In genomic region chr17:12077773-12078172, GRCh38 we compare ENCODE assay signal across 14 cellular contexts. TPM values are rescaled to one million over a fixed set of nuclear protein-coding genes. Genes with fewer than 3 reads are reported as not detected.
DNase-seq lines count a peak whose midpoint lies in the region; ATAC-seq and TF ChIP-seq lines count a peak whose summit lies in the region.
"Had no signal": no experiment of that assay in that cellular context is flagged by ENCODE, and none has a peak within 500 bp of the region (broad histone marks: within the 10 kb centered on the region; RNA-seq: fewer than 3 reads in every experiment).

No MANE protein-coding gene starts in this region.

- TF ChIP-seq RAD21 in IMR-90 (IDR thresholded peaks at IDR 0.05; ENCODE audit: low read length): no peak

- no peaks in the 10 kb centered on the region for H3K27me3 Mint-ChIP-seq in activated CD8-positive, alpha-beta memory T cell treated with anti-CD3 and anti-CD28 coated beads, Interleukin-2, amount 10 ng/mL, durations not matched to agents 7 days and 5 days
- H3K27me3 Mint-ChIP-seq: CD8-positive, alpha-beta memory T cell had no signal

- H3K14ac ChIP-seq in IMR-90 (replicated peaks; ENCODE audit: low read depth, low read length): peak overlapping the region; percentile 14; the same call in 1 of the 2 replicates

- H3K36me3 ChIP-seq in IMR-90 (ENCODE audit: control insufficient read depth, insufficient read depth, low read length) (peaks cover 10% of the 10 kb centered on the region), smooth muscle cell (ENCODE audit: low read depth) (peaks cover 3% of the 10 kb centered on the region)
- H3K36me3 ChIP-seq: HAP-1 had no signal

- no peak for TF ChIP-seq POLR2A in IMR-90 (IDR thresholded peaks at IDR 0.05; ENCODE audit: low read depth, low read length)

- no peak overlapping the region for H3K18ac ChIP-seq in IMR-90 (ENCODE audit: low read depth, low read length)

- H2BK5ac ChIP-seq in IMR-90 (ENCODE audit: low read depth, low read length, poor library complexity, severe bottlenecking): peak overlapping the region; percentile 38

- no peak overlapping the region for H3K4me3 Mint-ChIP-seq in activated CD8-positive, alpha-beta memory T cell treated with anti-CD3 and anti-CD28 coated beads, Interleukin-2, amount 10 ng/mL, durations not matched to agents 7 days and 5 days
- H3K4me3 Mint-ChIP-seq: CD8-positive, alpha-beta memory T cell had no signal

- in situ Hi-C loops in IMR-90 (cut with MboI; ENCODE audit: low sequenced_read_pairs): no loop called here

- H3K4me3 ChIP-seq in IMR-90 (ENCODE audit: insufficient read depth, low read depth, low read length) (no peak overlapping the region), fibroblast of villous mesenchyme (ENCODE audit: low read depth, low read length) (no peak overlapping the region), smooth muscle cell (no peak overlapping the region)
- H3K4me3 ChIP-seq: BLaER1, HAP-1 had no signal

- no peak overlapping the region for H2AFZ ChIP-seq in IMR-90 (replicated peaks; ENCODE audit: low read length, poor library complexity)
- no peak overlapping the region for H2AFZ ChIP-seq in smooth muscle cell (ENCODE audit: low read depth)

- peaks cover 61% of the 10 kb centered on the region for H3K79me2 ChIP-seq in smooth muscle cell (ENCODE audit: low read depth)

- H4K91ac ChIP-seq in IMR-90 (ENCODE audit: insufficient read depth, low read depth, low read length): no peak overlapping the region; the same call in 1 of the 2 replicates

- peaks cover 26 to 56% of the 10 kb centered on the region in 2 experiments for H3K79me1 ChIP-seq in IMR-90 (ENCODE audit: low read depth in 1 of 2, low read length in 2 of 2)

- no peaks in the 10 kb centered on the region for H3F3A ChIP-seq in smooth muscle cell (ENCODE audit: low read depth)

- H3K36me3 Mint-ChIP-seq in activated CD8-positive, alpha-beta memory T cell treated with anti-CD3 and anti-CD28 coated beads, Interleukin-2, amount 10 ng/mL, durations not matched to agents 7 days and 5 days: peaks cover 59% of the 10 kb centered on the region

- H3K9me1 ChIP-seq in IMR-90 (ENCODE audit: insufficient read depth, low read length): no peaks in the 10 kb centered on the region

- H3K4me1 Mint-ChIP-seq in activated CD8-positive, alpha-beta memory T cell treated with anti-CD3 and anti-CD28 coated beads, Interleukin-2, amount 10 ng/mL, durations not matched to agents 7 days and 5 days: peaks cover 13% of the 10 kb centered on the region

- H3K56ac ChIP-seq in IMR-90 (ENCODE audit: extremely low read depth, insufficient read depth, low read length): no peak overlapping the region

- H3K4ac ChIP-seq in IMR-90 (ENCODE audit: low read depth, low read length): peak overlapping the region; percentile 47; the same call in 1 of the 2 replicates

- no peak overlapping the region for H4K8ac ChIP-seq in IMR-90 (ENCODE audit: low read depth in 2 of 2, low read length in 2 of 2)

- no peak overlapping the region; the same call in 1 of the 2 replicates for H3K23ac ChIP-seq in IMR-90 (ENCODE audit: low read depth, low read length)

- no peak for DNase-seq in activated CD8-positive, alpha-beta memory T cell treated with anti-CD3 and anti-CD28 coated beads, Interleukin-2, amount 10 ng/mL, durations not matched to agents 7 days and 5 days
- DNase-seq in activated CD8-positive, alpha-beta memory T cell treated with anti-CD3 and anti-CD28 coated beads, Interleukin-2, amount 50 U/mL, for 4 hours: no peak
- no peak for DNase-seq in IMR-90
- peak; percentile 12 for DNase-seq in fibroblast of villous mesenchyme (ENCODE audit: low read depth)
- DNase-seq in smooth muscle cell (lab: John Stamatoyannopoulos, UW; ENCODE audit: unreplicated experiment): no peak
- DNase-seq in substantia nigra (lab: John Stamatoyannopoulos, UW): no peak
- no peak for DNase-seq in MV-4-11 (lab: John Stamatoyannopoulos, UW)
- DNase-seq: 8988T; AML-193; CD8-positive, alpha-beta memory T cell; DMS53; GF-D8 had no signal

- intact Hi-C loops in IMR-90 (cut with micrococcal nuclease): no loop called here

- WGBS in IMR-90 (ENCODE audit: extremely low coverage in 2 of 2, insufficient read length in 1 of 2), 2 experiments: no CpG with 5 or more reads among the region's 2 CpGs
- WGBS in smooth muscle cell (ENCODE audit: low lambda C conversion rate): 96% methylated on average over 2 of the region's 2 CpGs

- H2BK20ac ChIP-seq in IMR-90 (ENCODE audit: low read depth, low read length): peak overlapping the region; percentile 49

- H3K4me2 ChIP-seq in IMR-90 (ENCODE audit: low read depth, low read length) (no peak overlapping the region), smooth muscle cell (no peak overlapping the region)
- H3K4me2 ChIP-seq: BLaER1 had no signal

- no peaks in the 10 kb centered on the region for H3K27me3 ChIP-seq in IMR-90 (ENCODE audit: control insufficient read depth, insufficient read depth, low read length)
- H3K27me3 ChIP-seq in smooth muscle cell (ENCODE audit: low read depth): no peaks in the 10 kb centered on the region
- H3K27me3 ChIP-seq: BLaER1 had no signal

- dilution Hi-C loops in IMR-90 (cut with HindIII; ENCODE audit: low sequenced_read_pairs, unreplicated experiment): no loop called here

- H3K27ac ChIP-seq in IMR-90 (ENCODE audit: insufficient read depth, low read length): no peak overlapping the region
- peak overlapping the region; percentile 88 for H3K27ac ChIP-seq in smooth muscle cell (ENCODE audit: low read depth)
- no peak overlapping the region for H3K27ac ChIP-seq in substantia nigra (ENCODE audit: low read depth, low read length, poor library complexity, severe bottlenecking)
- H3K27ac ChIP-seq: BLaER1 had no signal

- no peak overlapping the region for H4K5ac ChIP-seq in IMR-90 (ENCODE audit: low read depth, low read length)

- H3K9me3 Mint-ChIP-seq in activated CD8-positive, alpha-beta memory T cell treated with anti-CD3 and anti-CD28 coated beads, Interleukin-2, amount 10 ng/mL, durations not matched to agents 7 days and 5 days (ENCODE audit: low read depth): no peaks in the 10 kb centered on the region
- H3K9me3 Mint-ChIP-seq: CD8-positive, alpha-beta memory T cell had no signal

- peak overlapping the region; percentile 28 for H3K27ac Mint-ChIP-seq in activated CD8-positive, alpha-beta memory T cell treated with anti-CD3 and anti-CD28 coated beads, Interleukin-2, amount 10 ng/mL, durations not matched to agents 7 days and 5 days
- H3K27ac Mint-ChIP-seq: CD8-positive, alpha-beta memory T cell had no signal

- H4K20me1 ChIP-seq in IMR-90 (ENCODE audit: insufficient read depth, low read length): no peaks in the 10 kb centered on the region
- peaks cover 66% of the 10 kb centered on the region for H4K20me1 ChIP-seq in smooth muscle cell (ENCODE audit: low read depth)

- POLR2A ChIA-PET in IMR-90 (lab: Charles Lee; ENCODE audit: unreplicated experiment): no interaction called here

- 0 out of 3 replicates have a peak overlapping the region, but pooled peaks have one; percentile 42 for H2BK15ac ChIP-seq in IMR-90 (ENCODE audit: low read depth, low read length)

- H3K9me3 ChIP-seq in IMR-90 (ENCODE audit: control insufficient read depth, insufficient read depth, low read length) (no peaks in the 10 kb centered on the region), smooth muscle cell (replicated peaks; ENCODE audit: low read depth) (no peaks in the 10 kb centered on the region)
- H3K9me3 ChIP-seq: HAP-1 had no signal

- H2AK5ac ChIP-seq in IMR-90 (ENCODE audit: low read depth, low read length): peak overlapping the region; percentile 35; the same call in 1 of the 2 replicates

- TF ChIP-seq CTCF in IMR-90 (conservative IDR thresholded peaks at IDR 0.05; ENCODE audit: low read depth, low read length): no peak
- TF ChIP-seq CTCF in fibroblast of villous mesenchyme (IDR thresholded peaks at IDR 0.05; ENCODE audit: insufficient read depth, low read depth, low read length): no peak
- no peak for TF ChIP-seq CTCF in smooth muscle cell (IDR thresholded peaks at IDR 0.05; ENCODE audit: borderline replicate concordance, insufficient read depth, poor library complexity, severe bottlenecking)

- no TSS peak for BruUV-seq in IMR-90 (replicated peaks; lab: Mats Ljungman, UMichigan)

- no peak overlapping the region for H2BK120ac ChIP-seq in IMR-90 (ENCODE audit: low read depth, low read length)

- ATAC-seq in activated CD8-positive, alpha-beta memory T cell treated with anti-CD3 and anti-CD28 coated beads, Interleukin-2, amount 10 ng/mL, durations not matched to agents 7 days and 5 days: no peak
- ATAC-seq in IMR-90 (ENCODE audit: low read depth): no peak

- CTCF ChIA-PET in activated CD8-positive, alpha-beta memory T cell treated with anti-CD3 and anti-CD28 coated beads, Interleukin-2, amount 10 ng/mL, durations not matched to agents 7 days and 5 days (lab: Charles Lee): no interaction called here
- CTCF ChIA-PET in IMR-90 (lab: Yijun Ruan, JAX): no interaction called here

- H3K4me1 ChIP-seq in IMR-90 (ENCODE audit: control insufficient read depth, insufficient read depth, low read length) (peaks cover 5% of the 10 kb centered on the region), smooth muscle cell (ENCODE audit: low read depth) (no peaks in the 10 kb centered on the region)
- H3K4me1 ChIP-seq: BLaER1 had no signal

- H3K9ac ChIP-seq in IMR-90 (ENCODE audit: low read depth, low read length) (no peak overlapping the region), smooth muscle cell (ENCODE audit: low read depth) (no peak overlapping the region)
- H3K9ac ChIP-seq: BLaER1 had no signal

- no peak overlapping the region for H2AK9ac ChIP-seq in IMR-90 (replicated peaks; ENCODE audit: low read depth, low read length, poor library complexity)

TF ChIP-seq in IMR-90, 13 proteins besides CTCF, POLR2A, EP300 and RAD21:
- no peak for TF ChIP-seq MAFK (IDR thresholded peaks at IDR 0.05; ENCODE audit: low read depth, low read length)

RNA-seq across cellular contexts. Expression of gene MAP2K4, which starts 57.1 kb away (rescaled TPM):
- total RNA-seq in activated CD8-positive, alpha-beta memory T cell treated with anti-CD3 and anti-CD28 coated beads, Interleukin-2, amount 10 ng/mL, durations not matched to agents 7 days and 5 days: 10 to 100 TPM; 22.1 to 29.9 TPM
- total RNA-seq in IMR-90 (2012; rRNA removed): 32.6 and 33.3 TPM in 2 replicates
- polyA plus RNA-seq in IMR-90 (2012; rRNA removed): 12.2 and 14.5 TPM in 2 replicates
- polyA plus RNA-seq in IMR-90 (2012; cell fraction: cytosol; rRNA removed): 3.4 and 3.8 TPM in 2 replicates
- polyA plus RNA-seq in IMR-90 (2012; cell fraction: nucleus; rRNA removed; ENCODE audit: low replicate concordance): 2.7 and 24.8 TPM in 2 replicates
- 26.1 and 39.3 TPM in 2 replicates for total RNA-seq in fibroblast of villous mesenchyme
- 54.9 and 60.4 TPM in 2 replicates for total RNA-seq in smooth muscle cell
- polyA plus RNA-seq in smooth muscle cell: 33.0 and 34.4 TPM in 2 replicates
